ENCODE assay signal across 14 cellular contexts in the genomic region with DNA sequence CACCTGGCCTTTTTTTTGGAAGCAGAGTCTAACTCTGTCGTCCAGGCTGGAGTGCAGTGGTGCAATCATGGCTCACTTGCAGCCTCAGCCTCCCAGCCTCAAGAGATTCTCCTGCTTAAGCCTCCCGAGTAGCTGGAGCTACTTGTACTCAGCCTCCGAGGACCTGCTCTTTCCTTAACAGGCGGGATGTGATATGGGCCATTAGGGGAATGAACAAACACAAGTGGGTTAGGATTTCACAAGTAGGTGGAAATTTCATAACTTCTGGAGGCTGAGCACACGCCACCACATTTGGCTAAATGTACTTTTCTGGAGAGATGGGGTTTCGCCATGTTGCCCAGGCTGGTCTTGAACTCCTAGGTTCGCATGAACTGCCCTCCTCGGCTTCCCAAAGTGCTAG. TPM values are rescaled to one million over a fixed set of nuclear protein-coding genes. Genes with fewer than 3 reads are reported as not detected.
DNase-seq lines count a peak whose midpoint lies in the region; ATAC-seq and TF ChIP-seq lines count a peak whose summit lies in the region.
"Had no signal": no experiment of that assay in that cellular context is flagged by ENCODE, and none has a peak within 500 bp of the region (broad histone marks: within the 10 kb centered on the region; RNA-seq: fewer than 3 reads in every experiment).

No MANE protein-coding gene starts in this region.

- ATAC-seq in naive thymus-derived CD4-positive, alpha-beta T cell, result no peak

- no peak overlapping the region for H3K4me3 ChIP-seq in AG04450 (ENCODE audit: low read depth, low read length)
- H3K4me3 ChIP-seq in HL-60 (replicated peaks; ENCODE audit: insufficient read depth, low read length), result no peak overlapping the region
- H3K4me3 ChIP-seq in adipocyte (ENCODE audit: low read length), result no peak overlapping the region
- H3K4me3 ChIP-seq in naive thymus-derived CD4-positive, alpha-beta T cell (ENCODE audit: low read length), result no peak overlapping the region

- CTCF ChIA-PET in AG04450 (lab: Charles Lee), result interaction anchor here (0.9 to 2.1 kb wide), 2 partner anchors 36 to 55 kb away, joined by 3 to 13 read pairs; no protein-coding TSS in a partner anchor
- CTCF ChIA-PET in naive thymus-derived CD4-positive, alpha-beta T cell (lab: Charles Lee), result no interaction called here

- H3K4me1 ChIP-seq in adipocyte (ENCODE audit: control insufficient read depth, insufficient read depth, low read length), result peaks cover 42% of the 10 kb centered on the region
- H3K4me1 ChIP-seq in naive thymus-derived CD4-positive, alpha-beta T cell (ENCODE audit: control insufficient read depth in 2 of 2, insufficient read depth in 2 of 2, low read length in 2 of 2), result peaks cover 5 to 7% of the 10 kb centered on the region in 2 donors

- H3K4me3 Mint-ChIP-seq in naive thymus-derived CD4-positive, alpha-beta T cell, result peak overlapping the region in 1 of 10 donors; percentile 16

- H3K27ac ChIP-seq in AG04450 (ENCODE audit: low read depth, low read length), result peak overlapping the region; percentile 31
- peak overlapping the region; percentile 75 for H3K27ac ChIP-seq in HL-60 (replicated peaks)
- no peak overlapping the region for H3K27ac ChIP-seq in naive thymus-derived CD4-positive, alpha-beta T cell (ENCODE audit: low read depth, low read length)

- H3K9me3 Mint-ChIP-seq in naive thymus-derived CD4-positive, alpha-beta T cell, result peaks cover 0 to 4% (median 0%) of the 10 kb centered on the region in 11 donors

- no peak for DNase-seq in AG04450 (ENCODE audit: low read depth, low spot score)
- DNase-seq in HL-60 (ENCODE audit: low read depth in 1 of 2, low spot score in 1 of 2), result peak; percentile 83 to 89
- peak; percentile 30 for DNase-seq in adipocyte (ENCODE audit: low read depth)
- DNase-seq in naive thymus-derived CD4-positive, alpha-beta T cell, result no peak
- no peak for DNase-seq in NCI-H1105 (lab: John Stamatoyannopoulos, UW)
- no peak for DNase-seq in retina
- no peak for DNase-seq in stimulated activated CD4-positive, alpha-beta T cell treated with anti-CD3 and anti-CD28 coated beads, Interleukin-12 subunit alpha, Interleukin-12 subunit beta, amount 100 ng/mL, for 4 hours
- DNase-seq in NCI-H774 (lab: John Stamatoyannopoulos, UW), result no peak
- DNase-seq: activated CD4-positive, CD25-positive, alpha-beta regulatory T cell treated with anti-CD3 and anti-CD28 coated beads, Interleukin-2, amount 50 U/mL, for 72 hours; glutamatergic neuron; Kasumi-1; left cardiac atrium; NCI-H2107; T-helper 1 cell had no signal

- intact Hi-C loops in naive thymus-derived CD4-positive, alpha-beta T cell (cut with micrococcal nuclease), result no loop called here

- H3K4me1 Mint-ChIP-seq in naive thymus-derived CD4-positive, alpha-beta T cell, result peaks cover 4 to 57% (median 41%) of the 10 kb centered on the region in 7 donors

- H3K36me3 Mint-ChIP-seq in naive thymus-derived CD4-positive, alpha-beta T cell, result peaks cover 0 to 2% (median 0%) of the 10 kb centered on the region in 5 donors

- peak overlapping the region in 5 of 9 donors; percentile 19 to 67 (median 31) for H3K27ac Mint-ChIP-seq in naive thymus-derived CD4-positive, alpha-beta T cell

- no peak overlapping the region for H3K9ac ChIP-seq in adipocyte (ENCODE audit: low read length)

- H3K36me3 ChIP-seq in adipocyte (ENCODE audit: control insufficient read depth, insufficient read depth, low read length, severe bottlenecking), result no peaks in the 10 kb centered on the region
- H3K36me3 ChIP-seq in naive thymus-derived CD4-positive, alpha-beta T cell (ENCODE audit: control insufficient read depth in 2 of 3, insufficient read depth in 3 of 3, low read length in 3 of 3), result peaks cover 0 to 14% (median 0%) of the 10 kb centered on the region in 3 experiments

- no peaks in the 10 kb centered on the region for H3K27me3 Mint-ChIP-seq in naive thymus-derived CD4-positive, alpha-beta T cell

- POLR2A ChIA-PET in AG04450 (lab: Yijun Ruan, JAX), result interaction anchor here (0.8 to 0.9 kb wide), 2 partner anchors 27 to 117 kb away, joined by 3 read pairs; no protein-coding TSS in a partner anchor
- POLR2A ChIA-PET in naive thymus-derived CD4-positive, alpha-beta T cell (lab: Charles Lee), result interaction anchor here (0.5 to 1.6 kb wide), 2 partner anchors 284 to 521 kb away, joined by 3 to 4 read pairs; no protein-coding TSS in a partner anchor

- TF ChIP-seq CTCF in AG04450 (IDR thresholded peaks at IDR 0.05; ENCODE audit: low read depth, low read length), result no peak
- TF ChIP-seq CTCF in HL-60 (IDR thresholded peaks at IDR 0.05; ENCODE audit: insufficient read depth, low read length), result no peak

- no peaks in the 10 kb centered on the region; the same call in 1 of the 2 replicates for H3K9me3 ChIP-seq in AG04450 (ENCODE audit: control insufficient read depth, insufficient read depth, low read length)
- no peaks in the 10 kb centered on the region for H3K9me3 ChIP-seq in adipocyte (ENCODE audit: control insufficient read depth, low read length)
- no peaks in the 10 kb centered on the region for H3K9me3 ChIP-seq in naive thymus-derived CD4-positive, alpha-beta T cell (ENCODE audit: control insufficient read depth in 2 of 3, low read length in 3 of 3)

- H3K27me3 ChIP-seq in AG04450 (ENCODE audit: control insufficient read depth, insufficient read depth, low read length) (no peaks in the 10 kb centered on the region), HL-60 (ENCODE audit: insufficient read depth, poor library complexity, severe bottlenecking) (no peaks in the 10 kb centered on the region), adipocyte (replicated peaks; ENCODE audit: control insufficient read depth, insufficient read depth, low read length) (no peaks in the 10 kb centered on the region)
- no peaks in the 10 kb centered on the region for H3K27me3 ChIP-seq in naive thymus-derived CD4-positive, alpha-beta T cell (ENCODE audit: control insufficient read depth in 2 of 2, insufficient read depth in 2 of 2, low read length in 2 of 2)

RNA-seq across cellular contexts. Expression of gene PAM16, which starts 4.1 kb away (rescaled TPM):
- polyA plus RNA-seq in AG04450 (2011; rRNA removed), result 18.4 and 23.8 TPM in 2 replicates
- polyA minus RNA-seq in AG04450 (2011; rRNA and poly(A)+ RNA removed), result 5.6 and 8.6 TPM in 2 replicates
- total RNA-seq in naive thymus-derived CD4-positive, alpha-beta T cell, result 10 to 100 TPM; 34.1 to 46.2 (median 45.0) TPM
- polyA plus RNA-seq in naive thymus-derived CD4-positive, alpha-beta T cell, result 10 to 100 TPM; 34.6 to 45.8 TPM

RNA-seq across cellular contexts. Expression of gene VASN, which starts 24.6 kb away (rescaled TPM):
- 19.1 and 27.8 TPM in 2 replicates for polyA plus RNA-seq in AG04450 (2011; rRNA removed)
- 11.2 and 13.0 TPM in 2 replicates for polyA minus RNA-seq in AG04450 (2011; rRNA and poly(A)+ RNA removed)
- 1 to 10 TPM in 1 of 5 experiments, under 1 TPM in 3, not detected in 1; 0.24 to 1.3 (median 0.45) TPM for total RNA-seq in naive thymus-derived CD4-positive, alpha-beta T cell
- polyA plus RNA-seq in naive thymus-derived CD4-positive, alpha-beta T cell, result under 1 TPM; 0.13 to 0.18 TPM

RNA-seq across cellular contexts. Expression of gene GLIS2, which starts 31.1 kb away (rescaled TPM):
- polyA plus RNA-seq in AG04450 (2011; rRNA removed), result 2.2 and 2.9 TPM in 2 replicates
- polyA minus RNA-seq in AG04450 (2011; rRNA and poly(A)+ RNA removed), result 3.1 and 3.4 TPM in 2 replicates
- under 1 TPM in 1 of 5 experiments, not detected in 4; 0.53 TPM for total RNA-seq in naive thymus-derived CD4-positive, alpha-beta T cell
- polyA plus RNA-seq in naive thymus-derived CD4-positive, alpha-beta T cell, result not detected

Comparison
In these comparisons a context has a peak if more than half of its experiments do, and no peak if none do; other contexts are left out.
1. DNase-seq: peak in HL-60 (2 of 2) and adipocyte (single experiment); none in AG04450 (single experiment), naive thymus-derived CD4-positive, alpha-beta T cell (0 of 9), NCI-H1105 (single experiment), retina (single experiment), stimulated activated CD4-positive, alpha-beta T cell treated with anti-CD3 and anti-CD28 coated beads, Interleukin-12 subunit alpha, Interleukin-12 subunit beta, amount 100 ng/mL, for 4 hours (single experiment) and NCI-H774 (single experiment).
2. RNA of gene VASN, which starts 24.6 kb away (polyA plus RNA-seq): 19.1 to 27.8 TPM in AG04450; 0.13 to 0.18 TPM in naive thymus-derived CD4-positive, alpha-beta T cell; every median in the first group is over 10 times any median in the second.